Comparison of ENCODE assay signal across 9 cellular contexts in genomic region chr10:96719205-96719604, GRCh38. TPM values are rescaled to one million over a fixed set of nuclear protein-coding genes. Genes with fewer than 3 reads are reported as not detected.
DNase-seq lines count a peak whose midpoint lies in the region; ATAC-seq and TF ChIP-seq lines count a peak whose summit lies in the region.
"Had no signal": no experiment of that assay in that cellular context is flagged by ENCODE, and none has a peak within 500 bp of the region (broad histone marks: within the 10 kb centered on the region; RNA-seq: fewer than 3 reads in every experiment).

No MANE protein-coding gene starts in this region.

- H3K4me1 ChIP-seq in heart right ventricle (peaks cover 0 to 45% (median 9%) of the 10 kb centered on the region in 9 donors), OCI-LY7 (ENCODE audit: insufficient read depth, low read length, poor library complexity, severe bottlenecking) (peaks cover 69% of the 10 kb centered on the region), iPS-18a (ENCODE audit: control insufficient read depth, low read depth, low read length) (peaks cover 4% of the 10 kb centered on the region)

- 97 to 98% methylated on average over 1 of the region's 1 CpG for WGBS in heart right ventricle, 2 donors

- peaks cover 56% of the 10 kb centered on the region for H3K79me2 ChIP-seq in OCI-LY7 (ENCODE audit: insufficient read depth, low read depth, low read length)

- ATAC-seq in heart right ventricle: no peak
- ATAC-seq in left ventricle myocardium superior: no peak
- ATAC-seq in HG03442 (IDR thresholded peaks at IDR 0.05; ENCODE audit: unreplicated experiment): no peak

- CTCF ChIA-PET in OCI-LY7 (lab: Charles Lee; ENCODE audit: unreplicated experiment): interaction anchor here (0.8 to 1.6 kb wide), 3 partner anchors 45 to 76 kb away, joined by 3 to 7 read pairs (median 4); no protein-coding TSS in a partner anchor

- no peak overlapping the region; the same call in 1 of the 2 replicates for H2AFZ ChIP-seq in OCI-LY7 (ENCODE audit: low read length)

- H3K4me3 ChIP-seq in heart right ventricle (peak overlapping the region in 6 of 10 donors; percentile 58 to 74 (median 62)), OCI-LY7 (ENCODE audit: low read depth, low read length, poor library complexity, severe bottlenecking) (peak overlapping the region; percentile 87), iPS-18a (ENCODE audit: low read length) (peak overlapping the region; percentile 79)

- H3K27me3 ChIP-seq in heart right ventricle: peaks cover 0 to 22% (median 0%) of the 10 kb centered on the region in 7 donors
- peaks cover 10% of the 10 kb centered on the region for H3K27me3 ChIP-seq in iPS-18a (ENCODE audit: control insufficient read depth, insufficient read depth, low read length)

- no peak for TF ChIP-seq CTCF in heart right ventricle (IDR thresholded peaks at IDR 0.05)
- TF ChIP-seq CTCF in OCI-LY7 (conservative IDR thresholded peaks at IDR 0.05; ENCODE audit: low read length): peak; percentile 60
- no peak for TF ChIP-seq CTCF in type B pancreatic cell (conservative IDR thresholded peaks at IDR 0.05)

- H3K9me3 Mint-ChIP-seq in type B pancreatic cell: no peaks in the 10 kb centered on the region

- TSS peak; percentile 56 for BruUV-seq in OCI-LY7 (replicated peaks; lab: Mats Ljungman, UMichigan)

- intact Hi-C loops in heart right ventricle (cut with DNase I) (loop anchor here in 2 of 10 donors (10.0 kb wide), 2 partner anchors 64 to 74 kb away; no protein-coding TSS in a partner anchor), left ventricle myocardium superior (cut with micrococcal nuclease) (no loop called here), OCI-LY7 (cut with micrococcal nuclease; ENCODE audit: unreplicated experiment) (loop anchor here (1.0 kb wide), 1 partner anchor 76 kb away; no protein-coding TSS in a partner anchor)

- H3K36me3 Mint-ChIP-seq in type B pancreatic cell: no peaks in the 10 kb centered on the region

- H3K9me3 ChIP-seq in heart right ventricle (no peaks in the 10 kb centered on the region), OCI-LY7 (ENCODE audit: low read length) (no peaks in the 10 kb centered on the region), iPS-18a (ENCODE audit: control insufficient read depth, low read depth, low read length) (no peaks in the 10 kb centered on the region)

- peak overlapping the region; percentile 93 for H3K4me3 Mint-ChIP-seq in type B pancreatic cell

- POLR2A ChIA-PET in OCI-LY7 (lab: Charles Lee): interaction anchor here (0.5 to 3.7 kb wide), 6 partner anchors 11 to 78 kb away, joined by 4 to 29 read pairs (median 14); no protein-coding TSS in a partner anchor

- no peaks in the 10 kb centered on the region for H3K9me2 ChIP-seq in OCI-LY7 (ENCODE audit: insufficient read depth, low read length)

- no peak overlapping the region for H3K27ac Mint-ChIP-seq in type B pancreatic cell

- H3K36me3 ChIP-seq in heart right ventricle: no peaks in the 10 kb centered on the region
- peaks cover 49% of the 10 kb centered on the region for H3K36me3 ChIP-seq in OCI-LY7 (ENCODE audit: insufficient read depth, low read length)
- no peaks in the 10 kb centered on the region for H3K36me3 ChIP-seq in iPS-18a (ENCODE audit: control insufficient read depth, low read depth, low read length)

- H3K4me2 ChIP-seq in OCI-LY7 (ENCODE audit: low read length): peak overlapping the region; percentile 85

- H3K27ac ChIP-seq in heart right ventricle: peak overlapping the region in 3 of 10 donors; percentile 28 to 92 (median 63)
- H3K27ac ChIP-seq in OCI-LY7 (ENCODE audit: low read depth, low read length, poor library complexity, severe bottlenecking): peak overlapping the region; percentile 91
- no peak overlapping the region for H3K27ac ChIP-seq in iPS-18a (ENCODE audit: low read length)

- peaks cover 17% of the 10 kb centered on the region for H3K4me1 Mint-ChIP-seq in type B pancreatic cell (ENCODE audit: unreplicated experiment)

- peaks cover 50% of the 10 kb centered on the region for H3K27me3 Mint-ChIP-seq in type B pancreatic cell

- H3K9ac ChIP-seq in iPS-18a (ENCODE audit: low read length): no peak overlapping the region

- H4K20me1 ChIP-seq in OCI-LY7 (ENCODE audit: insufficient read depth, low read length): peaks cover 13% of the 10 kb centered on the region; the same call in 1 of the 2 replicates

- no peak for DNase-seq in heart right ventricle
- no peak for DNase-seq in left ventricle myocardium superior
- peak; percentile 60 for DNase-seq in OCI-LY7 (ENCODE audit: low spot score)
- DNase-seq in type B pancreatic cell (ENCODE audit: extremely low spot score, unreplicated experiment): no peak
- no peak for DNase-seq in cerebellar nuclear complex (lab: John Stamatoyannopoulos, UW)
- DNase-seq in activated CD8-positive, alpha-beta memory T cell treated with anti-CD3 and anti-CD28 coated beads for 24 hours: no peak

RNA-seq across cellular contexts. Expression of gene PIK3AP1, which starts 1.1 kb away (rescaled TPM):
- total RNA-seq in heart right ventricle: 10 to 100 TPM in 1 of 10 donors, 1 to 10 TPM in 9; 2.4 to 22.1 (median 4.4) TPM
- 1 to 10 TPM; 1.0 to 1.5 TPM for polyA plus RNA-seq in heart right ventricle
- total RNA-seq in left ventricle myocardium superior: 7.5 TPM
- 132 and 152 TPM in 2 replicates for total RNA-seq in OCI-LY7 (2014; rRNA removed; shearing (Covaris generic))
- 111 and 140 TPM in 2 replicates for total RNA-seq in OCI-LY7 (2022)
- total RNA-seq in type B pancreatic cell (ENCODE audit: low replicate concordance): 3.5 and 3.7 TPM in 2 replicates
- polyA plus RNA-seq: smooth muscle cell had no signal

Comparison
In these comparisons a context has a peak if more than half of its experiments do, and no peak if none do; other contexts are left out.
1. RNA of gene PIK3AP1, which starts 1.1 kb away (total RNA-seq): 111 to 152 TPM in OCI-LY7; 7.5 TPM in left ventricle myocardium superior (single experiment), 2.4 to 22.1 TPM in heart right ventricle and 3.5 to 3.7 TPM in type B pancreatic cell; every median in the first group is over 4 times any median in the second.
2. Peak in every context shown above with its lines, with median percentiles within 50 percentile points of each other: H3K4me3 ChIP-seq.